Comparison of ENCODE assay signal across 2 cellular contexts in the genomic region with DNA sequence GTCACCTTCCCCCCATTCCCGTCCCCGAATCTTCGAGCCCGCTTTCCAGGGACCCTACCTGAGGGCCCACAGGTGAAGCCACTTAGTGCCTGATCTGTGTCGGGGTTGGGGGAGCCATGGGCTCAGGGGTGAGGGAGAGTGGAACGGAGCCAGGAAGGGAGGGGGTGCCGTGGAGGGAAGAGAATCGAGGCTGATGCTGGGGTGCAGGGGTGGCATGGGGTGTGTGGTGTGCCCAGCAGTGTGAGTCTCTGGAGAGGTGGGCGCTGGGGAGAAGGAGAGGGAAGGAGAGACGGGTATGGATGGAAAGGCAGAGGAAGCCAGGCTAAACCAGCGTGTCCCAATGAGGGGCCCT.
TF ChIP-seq lines count a peak whose summit lies in the region.

No MANE protein-coding gene starts in this region.

TF ChIP-seq in GM23338, 12 proteins besides CTCF, POLR2A, EP300 and RAD21:
- TF ChIP-seq ZNF114 (CRISPR knock-in tag; IDR thresholded peaks at IDR 0.05) = no peak
- TF ChIP-seq, protein P1, sequence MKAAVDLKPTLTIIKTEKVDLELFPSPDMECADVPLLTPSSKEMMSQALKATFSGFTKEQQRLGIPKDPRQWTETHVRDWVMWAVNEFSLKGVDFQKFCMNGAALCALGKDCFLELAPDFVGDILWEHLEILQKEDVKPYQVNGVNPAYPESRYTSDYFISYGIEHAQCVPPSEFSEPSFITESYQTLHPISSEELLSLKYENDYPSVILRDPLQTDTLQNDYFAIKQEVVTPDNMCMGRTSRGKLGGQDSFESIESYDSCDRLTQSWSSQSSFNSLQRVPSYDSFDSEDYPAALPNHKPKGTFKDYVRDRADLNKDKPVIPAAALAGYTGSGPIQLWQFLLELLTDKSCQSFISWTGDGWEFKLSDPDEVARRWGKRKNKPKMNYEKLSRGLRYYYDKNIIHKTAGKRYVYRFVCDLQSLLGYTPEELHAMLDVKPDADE (IDR thresholded peaks at IDR 0.05) = 0 out of 2 replicates have a peak, but pooled peaks have one; percentile 4
- TF ChIP-seq POLR2AphosphoS5 (IDR thresholded peaks at IDR 0.05; ENCODE audit: low read depth) = no peak
- TF ChIP-seq, protein P2, sequence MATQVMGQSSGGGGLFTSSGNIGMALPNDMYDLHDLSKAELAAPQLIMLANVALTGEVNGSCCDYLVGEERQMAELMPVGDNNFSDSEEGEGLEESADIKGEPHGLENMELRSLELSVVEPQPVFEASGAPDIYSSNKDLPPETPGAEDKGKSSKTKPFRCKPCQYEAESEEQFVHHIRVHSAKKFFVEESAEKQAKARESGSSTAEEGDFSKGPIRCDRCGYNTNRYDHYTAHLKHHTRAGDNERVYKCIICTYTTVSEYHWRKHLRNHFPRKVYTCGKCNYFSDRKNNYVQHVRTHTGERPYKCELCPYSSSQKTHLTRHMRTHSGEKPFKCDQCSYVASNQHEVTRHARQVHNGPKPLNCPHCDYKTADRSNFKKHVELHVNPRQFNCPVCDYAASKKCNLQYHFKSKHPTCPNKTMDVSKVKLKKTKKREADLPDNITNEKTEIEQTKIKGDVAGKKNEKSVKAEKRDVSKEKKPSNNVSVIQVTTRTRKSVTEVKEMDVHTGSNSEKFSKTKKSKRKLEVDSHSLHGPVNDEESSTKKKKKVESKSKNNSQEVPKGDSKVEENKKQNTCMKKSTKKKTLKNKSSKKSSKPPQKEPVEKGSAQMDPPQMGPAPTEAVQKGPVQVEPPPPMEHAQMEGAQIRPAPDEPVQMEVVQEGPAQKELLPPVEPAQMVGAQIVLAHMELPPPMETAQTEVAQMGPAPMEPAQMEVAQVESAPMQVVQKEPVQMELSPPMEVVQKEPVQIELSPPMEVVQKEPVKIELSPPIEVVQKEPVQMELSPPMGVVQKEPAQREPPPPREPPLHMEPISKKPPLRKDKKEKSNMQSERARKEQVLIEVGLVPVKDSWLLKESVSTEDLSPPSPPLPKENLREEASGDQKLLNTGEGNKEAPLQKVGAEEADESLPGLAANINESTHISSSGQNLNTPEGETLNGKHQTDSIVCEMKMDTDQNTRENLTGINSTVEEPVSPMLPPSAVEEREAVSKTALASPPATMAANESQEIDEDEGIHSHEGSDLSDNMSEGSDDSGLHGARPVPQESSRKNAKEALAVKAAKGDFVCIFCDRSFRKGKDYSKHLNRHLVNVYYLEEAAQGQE (IDR thresholded peaks at IDR 0.05; ENCODE audit: unreplicated experiment) = no peak

TF ChIP-seq in HepG2, 621 proteins besides CTCF, POLR2A, EP300 and RAD21 (continues in another document):
- TF ChIP-seq, protein P3, sequence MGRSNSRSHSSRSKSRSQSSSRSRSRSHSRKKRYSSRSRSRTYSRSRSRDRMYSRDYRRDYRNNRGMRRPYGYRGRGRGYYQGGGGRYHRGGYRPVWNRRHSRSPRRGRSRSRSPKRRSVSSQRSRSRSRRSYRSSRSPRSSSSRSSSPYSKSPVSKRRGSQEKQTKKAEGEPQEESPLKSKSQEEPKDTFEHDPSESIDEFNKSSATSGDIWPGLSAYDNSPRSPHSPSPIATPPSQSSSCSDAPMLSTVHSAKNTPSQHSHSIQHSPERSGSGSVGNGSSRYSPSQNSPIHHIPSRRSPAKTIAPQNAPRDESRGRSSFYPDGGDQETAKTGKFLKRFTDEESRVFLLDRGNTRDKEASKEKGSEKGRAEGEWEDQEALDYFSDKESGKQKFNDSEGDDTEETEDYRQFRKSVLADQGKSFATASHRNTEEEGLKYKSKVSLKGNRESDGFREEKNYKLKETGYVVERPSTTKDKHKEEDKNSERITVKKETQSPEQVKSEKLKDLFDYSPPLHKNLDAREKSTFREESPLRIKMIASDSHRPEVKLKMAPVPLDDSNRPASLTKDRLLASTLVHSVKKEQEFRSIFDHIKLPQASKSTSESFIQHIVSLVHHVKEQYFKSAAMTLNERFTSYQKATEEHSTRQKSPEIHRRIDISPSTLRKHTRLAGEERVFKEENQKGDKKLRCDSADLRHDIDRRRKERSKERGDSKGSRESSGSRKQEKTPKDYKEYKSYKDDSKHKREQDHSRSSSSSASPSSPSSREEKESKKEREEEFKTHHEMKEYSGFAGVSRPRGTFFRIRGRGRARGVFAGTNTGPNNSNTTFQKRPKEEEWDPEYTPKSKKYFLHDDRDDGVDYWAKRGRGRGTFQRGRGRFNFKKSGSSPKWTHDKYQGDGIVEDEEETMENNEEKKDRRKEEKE (IDR thresholded peaks at IDR 0.05) = no peak
- TF ChIP-seq ZNF616 (CRISPR knock-in tag; IDR thresholded peaks at IDR 0.05; ENCODE audit: low read depth) (0 out of 2 replicates have a peak, but pooled peaks have one; percentile 15), TAF15 (IDR thresholded peaks at IDR 0.05; ENCODE audit: low read depth, low read length, poor library complexity, severe bottlenecking) (no peak), ZNF790 (CRISPR knock-in tag; IDR thresholded peaks at IDR 0.05; ENCODE audit: borderline replicate concordance) (peak; percentile 8; the same call in 1 of the 2 replicates), KLF16 (CRISPR knock-in tag; IDR thresholded peaks at IDR 0.05) (no peak), JUNB (CRISPR knock-in tag; IDR thresholded peaks at IDR 0.05; ENCODE audit: borderline replicate concordance) (peak; percentile 80; the same call in 1 of the 2 replicates), CHD4 (IDR thresholded peaks at IDR 0.05; ENCODE audit: borderline replicate concordance, low read length) (peak; percentile 78; the same call in 1 of the 2 replicates), ZNF501 (CRISPR knock-in tag; IDR thresholded peaks at IDR 0.05) (peak; percentile 80; the same call in 1 of the 2 replicates), KAT2B (IDR thresholded peaks at IDR 0.05; ENCODE audit: borderline replicate concordance, low read depth, low read length) (no peak), NFIB (CRISPR knock-in tag; IDR thresholded peaks at IDR 0.05; ENCODE audit: borderline replicate concordance) (no peak), ASH2L (IDR thresholded peaks at IDR 0.05; ENCODE audit: insufficient read length, low read depth, low read length) (peak; percentile 89), RBM22 (optimal IDR thresholded peaks at IDR 0.05; ENCODE audit: low read length) (peak; percentile 25), ZIK1 (CRISPR knock-in tag; IDR thresholded peaks at IDR 0.05; ENCODE audit: borderline replicate concordance, low read depth) (no peak; the same call in 1 of the 2 replicates), ZNF674 (CRISPR knock-in tag; IDR thresholded peaks at IDR 0.05; ENCODE audit: low read depth) (0 out of 2 replicates have a peak, but pooled peaks have one; percentile 27), ZBTB42 (CRISPR knock-in tag; IDR thresholded peaks at IDR 0.05) (0 out of 2 replicates have a peak, but pooled peaks have one; percentile 1), BRCA1 (CRISPR knock-in tag; IDR thresholded peaks at IDR 0.05) (no peak), ZNF572 (CRISPR knock-in tag; IDR thresholded peaks at IDR 0.05) (peak; percentile 28; the same call in 1 of the 2 replicates), ZNF34 (CRISPR knock-in tag; IDR thresholded peaks at IDR 0.05; ENCODE audit: borderline replicate concordance) (0 out of 2 replicates have a peak, but pooled peaks have one; percentile 8), ZNF446 (CRISPR knock-in tag; IDR thresholded peaks at IDR 0.05) (no peak), ZZZ3 (CRISPR knock-in tag; IDR thresholded peaks at IDR 0.05; ENCODE audit: borderline replicate concordance) (0 out of 2 replicates have a peak, but pooled peaks have one; percentile 12)
- TF ChIP-seq, protein P4, sequence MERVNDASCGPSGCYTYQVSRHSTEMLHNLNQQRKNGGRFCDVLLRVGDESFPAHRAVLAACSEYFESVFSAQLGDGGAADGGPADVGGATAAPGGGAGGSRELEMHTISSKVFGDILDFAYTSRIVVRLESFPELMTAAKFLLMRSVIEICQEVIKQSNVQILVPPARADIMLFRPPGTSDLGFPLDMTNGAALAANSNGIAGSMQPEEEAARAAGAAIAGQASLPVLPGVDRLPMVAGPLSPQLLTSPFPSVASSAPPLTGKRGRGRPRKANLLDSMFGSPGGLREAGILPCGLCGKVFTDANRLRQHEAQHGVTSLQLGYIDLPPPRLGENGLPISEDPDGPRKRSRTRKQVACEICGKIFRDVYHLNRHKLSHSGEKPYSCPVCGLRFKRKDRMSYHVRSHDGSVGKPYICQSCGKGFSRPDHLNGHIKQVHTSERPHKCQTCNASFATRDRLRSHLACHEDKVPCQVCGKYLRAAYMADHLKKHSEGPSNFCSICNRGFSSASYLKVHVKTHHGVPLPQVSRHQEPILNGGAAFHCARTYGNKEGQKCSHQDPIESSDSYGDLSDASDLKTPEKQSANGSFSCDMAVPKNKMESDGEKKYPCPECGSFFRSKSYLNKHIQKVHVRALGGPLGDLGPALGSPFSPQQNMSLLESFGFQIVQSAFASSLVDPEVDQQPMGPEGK (CRISPR knock-in tag; IDR thresholded peaks at IDR 0.05) = no peak
- TF ChIP-seq, protein P5, sequence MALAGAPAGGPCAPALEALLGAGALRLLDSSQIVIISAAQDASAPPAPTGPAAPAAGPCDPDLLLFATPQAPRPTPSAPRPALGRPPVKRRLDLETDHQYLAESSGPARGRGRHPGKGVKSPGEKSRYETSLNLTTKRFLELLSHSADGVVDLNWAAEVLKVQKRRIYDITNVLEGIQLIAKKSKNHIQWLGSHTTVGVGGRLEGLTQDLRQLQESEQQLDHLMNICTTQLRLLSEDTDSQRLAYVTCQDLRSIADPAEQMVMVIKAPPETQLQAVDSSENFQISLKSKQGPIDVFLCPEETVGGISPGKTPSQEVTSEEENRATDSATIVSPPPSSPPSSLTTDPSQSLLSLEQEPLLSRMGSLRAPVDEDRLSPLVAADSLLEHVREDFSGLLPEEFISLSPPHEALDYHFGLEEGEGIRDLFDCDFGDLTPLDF (CRISPR knock-in tag; IDR thresholded peaks at IDR 0.05) = peak; percentile 2; the same call in 1 of the 2 replicates
- TF ChIP-seq, protein P6, sequence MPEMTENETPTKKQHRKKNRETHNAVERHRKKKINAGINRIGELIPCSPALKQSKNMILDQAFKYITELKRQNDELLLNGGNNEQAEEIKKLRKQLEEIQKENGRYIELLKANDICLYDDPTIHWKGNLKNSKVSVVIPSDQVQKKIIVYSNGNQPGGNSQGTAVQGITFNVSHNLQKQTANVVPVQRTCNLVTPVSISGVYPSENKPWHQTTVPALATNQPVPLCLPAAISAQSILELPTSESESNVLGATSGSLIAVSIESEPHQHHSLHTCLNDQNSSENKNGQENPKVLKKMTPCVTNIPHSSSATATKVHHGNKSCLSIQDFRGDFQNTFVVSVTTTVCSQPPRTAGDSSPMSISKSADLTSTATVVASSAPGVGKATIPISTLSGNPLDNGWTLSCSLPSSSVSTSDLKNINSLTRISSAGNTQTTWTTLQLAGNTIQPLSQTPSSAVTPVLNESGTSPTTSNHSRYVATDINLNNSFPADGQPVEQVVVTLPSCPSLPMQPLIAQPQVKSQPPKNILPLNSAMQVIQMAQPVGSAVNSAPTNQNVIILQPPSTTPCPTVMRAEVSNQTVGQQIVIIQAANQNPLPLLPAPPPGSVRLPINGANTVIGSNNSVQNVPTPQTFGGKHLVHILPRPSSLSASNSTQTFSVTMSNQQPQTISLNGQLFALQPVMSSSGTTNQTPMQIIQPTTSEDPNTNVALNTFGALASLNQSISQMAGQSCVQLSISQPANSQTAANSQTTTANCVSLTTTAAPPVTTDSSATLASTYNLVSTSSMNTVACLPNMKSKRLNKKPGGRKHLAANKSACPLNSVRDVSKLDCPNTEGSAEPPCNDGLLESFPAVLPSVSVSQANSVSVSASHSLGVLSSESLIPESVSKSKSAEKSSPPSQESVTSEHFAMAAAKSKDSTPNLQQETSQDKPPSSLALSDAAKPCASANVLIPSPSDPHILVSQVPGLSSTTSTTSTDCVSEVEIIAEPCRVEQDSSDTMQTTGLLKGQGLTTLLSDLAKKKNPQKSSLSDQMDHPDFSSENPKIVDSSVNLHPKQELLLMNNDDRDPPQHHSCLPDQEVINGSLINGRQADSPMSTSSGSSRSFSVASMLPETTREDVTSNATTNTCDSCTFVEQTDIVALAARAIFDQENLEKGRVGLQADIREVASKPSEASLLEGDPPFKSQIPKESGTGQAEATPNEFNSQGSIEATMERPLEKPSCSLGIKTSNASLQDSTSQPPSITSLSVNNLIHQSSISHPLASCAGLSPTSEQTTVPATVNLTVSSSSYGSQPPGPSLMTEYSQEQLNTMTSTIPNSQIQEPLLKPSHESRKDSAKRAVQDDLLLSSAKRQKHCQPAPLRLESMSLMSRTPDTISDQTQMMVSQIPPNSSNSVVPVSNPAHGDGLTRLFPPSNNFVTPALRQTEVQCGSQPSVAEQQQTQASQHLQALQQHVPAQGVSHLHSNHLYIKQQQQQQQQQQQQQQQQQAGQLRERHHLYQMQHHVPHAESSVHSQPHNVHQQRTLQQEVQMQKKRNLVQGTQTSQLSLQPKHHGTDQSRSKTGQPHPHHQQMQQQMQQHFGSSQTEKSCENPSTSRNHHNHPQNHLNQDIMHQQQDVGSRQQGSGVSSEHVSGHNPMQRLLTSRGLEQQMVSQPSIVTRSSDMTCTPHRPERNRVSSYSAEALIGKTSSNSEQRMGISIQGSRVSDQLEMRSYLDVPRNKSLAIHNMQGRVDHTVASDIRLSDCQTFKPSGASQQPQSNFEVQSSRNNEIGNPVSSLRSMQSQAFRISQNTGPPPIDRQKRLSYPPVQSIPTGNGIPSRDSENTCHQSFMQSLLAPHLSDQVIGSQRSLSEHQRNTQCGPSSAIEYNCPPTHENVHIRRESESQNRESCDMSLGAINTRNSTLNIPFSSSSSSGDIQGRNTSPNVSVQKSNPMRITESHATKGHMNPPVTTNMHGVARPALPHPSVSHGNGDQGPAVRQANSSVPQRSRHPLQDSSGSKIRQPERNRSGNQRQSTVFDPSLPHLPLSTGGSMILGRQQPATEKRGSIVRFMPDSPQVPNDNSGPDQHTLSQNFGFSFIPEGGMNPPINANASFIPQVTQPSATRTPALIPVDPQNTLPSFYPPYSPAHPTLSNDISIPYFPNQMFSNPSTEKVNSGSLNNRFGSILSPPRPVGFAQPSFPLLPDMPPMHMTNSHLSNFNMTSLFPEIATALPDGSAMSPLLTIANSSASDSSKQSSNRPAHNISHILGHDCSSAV (CRISPR knock-in tag; IDR thresholded peaks at IDR 0.05; ENCODE audit: borderline replicate concordance) = 0 out of 2 replicates have a peak, but pooled peaks have one; percentile 13
- TF ChIP-seq, protein P7, sequence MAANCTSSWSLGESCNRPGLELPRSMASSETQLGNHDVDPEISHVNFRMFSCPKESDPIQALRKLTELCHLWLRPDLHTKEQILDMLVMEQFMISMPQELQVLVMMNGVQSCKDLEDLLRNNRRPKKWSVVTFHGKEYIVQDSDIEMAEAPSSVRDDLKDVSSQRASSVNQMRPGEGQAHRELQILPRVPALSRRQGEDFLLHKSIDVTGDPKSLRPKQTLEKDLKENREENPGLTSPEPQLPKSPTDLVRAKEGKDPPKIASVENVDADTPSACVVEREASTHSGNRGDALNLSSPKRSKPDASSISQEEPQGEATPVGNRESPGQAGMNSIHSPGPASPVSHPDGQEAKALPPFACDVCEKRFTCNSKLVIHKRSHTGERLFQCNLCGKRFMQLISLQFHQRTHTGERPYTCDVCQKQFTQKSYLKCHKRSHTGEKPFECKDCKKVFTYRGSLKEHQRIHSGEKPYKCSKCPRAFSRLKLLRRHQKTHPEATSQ (CRISPR knock-in tag; IDR thresholded peaks at IDR 0.05; ENCODE audit: borderline replicate concordance) = 0 out of 2 replicates have a peak, but pooled peaks have one; percentile 13
- TF ChIP-seq, protein P8, sequence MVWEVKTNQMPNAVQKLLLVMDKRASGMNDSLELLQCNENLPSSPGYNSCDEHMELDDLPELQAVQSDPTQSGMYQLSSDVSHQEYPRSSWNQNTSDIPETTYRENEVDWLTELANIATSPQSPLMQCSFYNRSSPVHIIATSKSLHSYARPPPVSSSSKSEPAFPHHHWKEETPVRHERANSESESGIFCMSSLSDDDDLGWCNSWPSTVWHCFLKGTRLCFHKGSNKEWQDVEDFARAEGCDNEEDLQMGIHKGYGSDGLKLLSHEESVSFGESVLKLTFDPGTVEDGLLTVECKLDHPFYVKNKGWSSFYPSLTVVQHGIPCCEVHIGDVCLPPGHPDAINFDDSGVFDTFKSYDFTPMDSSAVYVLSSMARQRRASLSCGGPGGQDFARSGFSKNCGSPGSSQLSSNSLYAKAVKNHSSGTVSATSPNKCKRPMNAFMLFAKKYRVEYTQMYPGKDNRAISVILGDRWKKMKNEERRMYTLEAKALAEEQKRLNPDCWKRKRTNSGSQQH (CRISPR knock-in tag; IDR thresholded peaks at IDR 0.05; ENCODE audit: low read depth) = peak; percentile 4; the same call in 1 of the 2 replicates
